In the genomic region with DNA sequence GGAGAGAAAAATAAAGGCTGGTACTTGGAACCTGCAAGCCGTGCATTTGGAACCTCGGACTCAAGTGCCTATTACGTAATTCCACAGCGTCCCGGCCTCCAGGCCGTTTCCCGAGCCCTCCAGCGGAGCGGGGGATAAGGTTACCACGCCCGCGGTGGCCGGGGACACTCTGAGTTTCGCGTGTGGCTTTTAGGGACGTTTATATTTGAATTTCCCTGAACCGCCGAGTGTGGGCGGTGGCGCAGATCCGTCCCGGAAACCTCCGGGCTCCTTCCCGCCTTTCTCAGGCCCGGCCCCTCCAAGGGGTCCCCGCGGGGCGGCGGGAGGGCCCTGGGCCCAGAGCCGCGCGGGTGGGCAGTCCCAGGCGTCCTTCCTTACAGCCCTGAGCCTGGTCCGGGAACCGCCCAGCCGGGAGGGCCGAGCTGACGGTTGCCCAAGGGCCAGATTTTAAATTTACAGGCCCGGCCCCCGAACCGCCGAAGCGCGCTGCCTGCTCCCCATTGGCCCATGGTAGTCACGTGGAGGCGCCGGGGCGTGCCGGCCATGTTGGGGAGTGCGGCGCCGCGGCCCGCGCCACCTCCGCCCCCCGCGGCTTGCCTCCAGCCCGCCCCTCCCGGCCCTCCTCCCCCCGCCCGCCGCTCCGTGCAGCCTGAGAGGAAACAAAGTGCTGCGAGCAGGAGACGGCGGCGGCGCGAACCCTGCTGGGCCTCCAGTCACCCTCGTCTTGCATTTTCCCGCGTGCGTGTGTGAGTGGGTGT, we compare ENCODE assay signal across 8 cellular contexts. TPM values are rescaled to one million over a fixed set of nuclear protein-coding genes. Genes with fewer than 3 reads are reported as not detected.
A peak's percentile ranks its signal among the peaks of the same experiment; 100 is the strongest.
DNase-seq lines count a peak whose midpoint lies in the region; ATAC-seq and TF ChIP-seq lines count a peak whose summit lies in the region.

Gene LMNB1, plus strand, starts transcription at position 638 of the 758 bp plus-strand sequence. CDS start 373 bp downstream, outside the sequence.

- H3K4me1 Mint-ChIP-seq in activated B cell treated with CpG ODN at 0.5 μM for 24 hours (peaks cover 36% of the 10 kb centered on the region), immature natural killer cell (peaks cover 25 to 28% of the 10 kb centered on the region in 2 donors)

- intact Hi-C loops in activated B cell treated with CpG ODN at 0.5 μM for 24 hours (cut with micrococcal nuclease), result loop anchor here (1.0 to 2.0 kb wide), 7 partner anchors 14 to 1306 kb away; partner anchors contain the start of genes GRAMD2B, MARCHF3 and SLC12A2

- CTCF ChIA-PET in activated B cell treated with CpG ODN at 0.5 μM for 24 hours (lab: Charles Lee), result interaction anchor here (0.6 to 9.2 kb wide), 5 partner anchors 15 to 732 kb away, joined by 3 to 185 read pairs (median 12); no protein-coding TSS in a partner anchor

- peak; percentile 85 for DNase-seq in AG09319 (ENCODE audit: extremely low read depth, low read depth)
- peak; percentile 90 for DNase-seq in NCI-H345 treated with DMSO at 0.1 percent for 48 hours (lab: John Stamatoyannopoulos, UW; ENCODE audit: unreplicated experiment)
- peak; percentile 94 for DNase-seq in activated B cell treated with CpG ODN at 0.5 μM for 24 hours
- peak; percentile 96 to 97 for DNase-seq in cardiac fibroblast (ENCODE audit: low read depth in 2 of 2)
- DNase-seq in immature natural killer cell, result peak; percentile 93 to 94 (median 94)
- peak; percentile 91 for DNase-seq in smooth muscle cell of the brain vasculature (ENCODE audit: low read depth, low spot score)

- H3K27ac Mint-ChIP-seq in activated B cell treated with CpG ODN at 0.5 μM for 24 hours (peak within 1 kb of the TSS; percentile 96), immature natural killer cell (peak within 1 kb of the TSS; percentile 92 to 98 (median 94))

- peak within 1 kb of the TSS; percentile 92 for H3K4me3 Mint-ChIP-seq in activated B cell treated with CpG ODN at 0.5 μM for 24 hours
- H3K4me3 Mint-ChIP-seq in immature natural killer cell, result peak within 1 kb of the TSS; percentile 92 to 98 (median 94)

- ATAC-seq in GM19035 (IDR thresholded peaks at IDR 0.05; ENCODE audit: unreplicated experiment) (peak; percentile 59), HG03342 (IDR thresholded peaks at IDR 0.05; ENCODE audit: unreplicated experiment) (peak; percentile 62), activated B cell treated with CpG ODN at 0.5 μM for 24 hours (ENCODE audit: low read depth) (peak; percentile 71)

- no peaks in the 10 kb centered on the region for H3K9me3 Mint-ChIP-seq in activated B cell treated with CpG ODN at 0.5 μM for 24 hours
- H3K9me3 Mint-ChIP-seq in immature natural killer cell, result no peaks in the 10 kb centered on the region

- POLR2A ChIA-PET in activated B cell treated with CpG ODN at 0.5 μM for 24 hours (lab: Charles Lee), result interaction anchor here (0.6 to 4.3 kb wide), 16 partner anchors 10 to 452 kb away, joined by 3 to 48 read pairs (median 12); partner anchors contain the start of genes MARCHF3 and PHAX

- H3K27me3 Mint-ChIP-seq in activated B cell treated with CpG ODN at 0.5 μM for 24 hours, result no peaks in the 10 kb centered on the region
- H3K27me3 Mint-ChIP-seq in immature natural killer cell (ENCODE audit: low read depth in 3 of 3), result peaks cover 0 to 26% (median 18%) of the 10 kb centered on the region in 3 donors

- peak within 1 kb of the TSS; percentile 86 to 97 for H3K4me3 ChIP-seq in cardiac fibroblast (replicated peaks in 1 of 2; ENCODE audit: low read depth in 2 of 2, low read length in 2 of 2)

- H3K36me3 Mint-ChIP-seq in activated B cell treated with CpG ODN at 0.5 μM for 24 hours (ENCODE audit: low read depth) (peaks cover 7% of the 10 kb centered on the region), immature natural killer cell (no peaks in the 10 kb centered on the region)

- TF ChIP-seq CTCF in AG09319 (IDR thresholded peaks at IDR 0.05; ENCODE audit: low read depth, low read length) (no peak), activated B cell treated with CpG ODN at 0.5 μM for 24 hours (IDR thresholded peaks at IDR 0.05) (no peak), cardiac fibroblast (IDR thresholded peaks at IDR 0.05; ENCODE audit: low read depth, low read length) (no peak)

RNA-seq across cellular contexts. Expression of gene LMNB1, which starts in this region (rescaled TPM):
- total RNA-seq in activated B cell treated with CpG ODN at 0.5 μM for 24 hours, result 34.7 and 35.7 TPM in 2 replicates
- polyA plus RNA-seq in immature natural killer cell, result 10 to 100 TPM in 2 of 3 donors, 1 to 10 TPM in 1; 8.7 to 15.8 (median 10.6) TPM

Comparison
In these comparisons a context has a peak if more than half of its experiments do, and no peak if none do; other contexts are left out.
1. Peak in every context shown above with its lines: DNase-seq, ATAC-seq and H3K4me3 ChIP-seq.